In genomic region chr5:141845371-141845821, GRCh38 we compare ENCODE assay signal across 9 cellular contexts. TPM values are rescaled to one million over a fixed set of nuclear protein-coding genes. Genes with fewer than 3 reads are reported as not detected.
DNase-seq lines count a peak whose midpoint lies in the region; ATAC-seq and TF ChIP-seq lines count a peak whose summit lies in the region.
"Had no signal": no experiment of that assay in that cellular context is flagged by ENCODE, and none has a peak within 500 bp of the region (broad histone marks: within the 10 kb centered on the region; RNA-seq: fewer than 3 reads in every experiment).

No MANE protein-coding gene starts in this region.

- peak; percentile 8 for TF ChIP-seq CTCF in upper lobe of right lung (IDR thresholded peaks at IDR 0.05)

- no peak overlapping the region for H3K27ac ChIP-seq in upper lobe of right lung
- H3K27ac ChIP-seq: testis had no signal

- DNase-seq in stimulated activated CD4-positive, alpha-beta T cell treated with anti-CD3 and anti-CD28 coated beads, Interleukin-15, amount 100 ng/mL, for 24 hours = peak; percentile 34
- no peak for DNase-seq in stimulated activated CD4-positive, alpha-beta T cell treated with anti-CD3 and anti-CD28 coated beads, Interleukin-4, amount 100 ng/mL, for 1 hour
- peak; percentile 69 for DNase-seq in NCI-H748 (lab: John Stamatoyannopoulos, UW; ENCODE audit: unreplicated experiment)
- DNase-seq in dermis blood vessel endothelial cell = peak; percentile 35
- no peak for DNase-seq in upper lobe of right lung
- no peak for DNase-seq in KG1 (lab: John Stamatoyannopoulos, UW)

- H3K27me3 ChIP-seq in upper lobe of right lung = peaks cover 3% of the 10 kb centered on the region
- H3K27me3 ChIP-seq: testis had no signal

- H3K9me3 ChIP-seq in upper lobe of right lung = no peaks in the 10 kb centered on the region
- H3K9me3 ChIP-seq: testis had no signal

- H3K36me3 ChIP-seq in upper lobe of right lung = no peaks in the 10 kb centered on the region

- peaks cover 60% of the 10 kb centered on the region for H3K4me1 ChIP-seq in upper lobe of right lung

- intact Hi-C loops in upper lobe of right lung (cut with DNase I) = no loop called here

- no peak overlapping the region for H3K4me3 ChIP-seq in upper lobe of right lung
- H3K4me3 ChIP-seq: testis had no signal

- no peak for ATAC-seq in upper lobe of right lung
- no peak for ATAC-seq in GM21423 (IDR thresholded peaks at IDR 0.05; ENCODE audit: unreplicated experiment)
- ATAC-seq in HG02885 (IDR thresholded peaks at IDR 0.05; ENCODE audit: poor library complexity, unreplicated experiment) = no peak

RNA-seq across cellular contexts. Expression of gene PCDH1, which starts 32.8 kb away (rescaled TPM):
- total RNA-seq in dermis blood vessel endothelial cell (94.4 and 162 TPM in 2 replicates), upper lobe of right lung (66.6 TPM)

Comparison
In these comparisons a context has a peak if more than half of its experiments do, and no peak if none do; other contexts are left out.
1. DNase-seq: peak in stimulated activated CD4-positive, alpha-beta T cell treated with anti-CD3 and anti-CD28 coated beads, Interleukin-15, amount 100 ng/mL, for 24 hours (single experiment), NCI-H748 (single experiment) and dermis blood vessel endothelial cell (single experiment); none in stimulated activated CD4-positive, alpha-beta T cell treated with anti-CD3 and anti-CD28 coated beads, Interleukin-4, amount 100 ng/mL, for 1 hour (single experiment), upper lobe of right lung (single experiment) and KG1 (single experiment).